Comparison of ENCODE assay signal across 19 cellular contexts in genomic region chr1:67755619-67756018, GRCh38.
A peak's percentile ranks its signal among the peaks of the same experiment; 100 is the strongest.
DNase-seq lines count a peak whose midpoint lies in the region; ATAC-seq and TF ChIP-seq lines count a peak whose summit lies in the region.
"Had no signal": no experiment of that assay in that cellular context is flagged by ENCODE, and none has a peak within 500 bp of the region (broad histone marks: within the 10 kb centered on the region; RNA-seq: fewer than 3 reads in every experiment).

No MANE protein-coding gene starts in this region.

- intact Hi-C loops in breast epithelium (cut with DNase I; ENCODE audit: low total_unique reads): loop anchor here (10.0 kb wide), 1 partner anchor 221 kb away; no protein-coding TSS in a partner anchor

- no peak for ATAC-seq in thoracic aorta (ENCODE audit: insufficient number of reproducible peaks, low FRiP score, low read depth)
- no peak for ATAC-seq in HG02678 (IDR thresholded peaks at IDR 0.05; ENCODE audit: unreplicated experiment)
- no peak for ATAC-seq in HG03159 (IDR thresholded peaks at IDR 0.05; ENCODE audit: unreplicated experiment)
- ATAC-seq: gastrocnemius medialis; natural killer cell treated with Interleukin-12 subunit alpha and Interleukin-12 subunit beta and Interleukin-15 and Interleukin-18, amount 100 ng/mL, for 72 hours had no signal

- TF ChIP-seq POLR2A in breast epithelium (IDR thresholded peaks at IDR 0.05): no peak

- no peak overlapping the region for H3K4me3 ChIP-seq in breast epithelium
- no peak overlapping the region for H3K4me3 ChIP-seq in thoracic aorta
- H3K4me3 ChIP-seq: BLaER1, gastrocnemius medialis, lower lobe of right lung, smooth muscle cell had no signal

- TF ChIP-seq CTCF in breast epithelium (IDR thresholded peaks at IDR 0.05) (no peak), thoracic aorta (IDR thresholded peaks at IDR 0.05) (no peak)

- H3K9me3 ChIP-seq in breast epithelium (no peaks in the 10 kb centered on the region), thoracic aorta (no peaks in the 10 kb centered on the region)
- H3K9me3 ChIP-seq: BLaER1, gastrocnemius medialis, lower lobe of right lung had no signal

- H3K27ac ChIP-seq in breast epithelium: peak overlapping the region; percentile 8 to 13
- H3K27ac ChIP-seq in thoracic aorta: peak overlapping the region; percentile 11 to 32
- H3K27ac ChIP-seq: BLaER1, gastrocnemius medialis, lower lobe of right lung, VCaP had no signal

- H3K4me1 ChIP-seq in breast epithelium: peaks cover 0 to 16% of the 10 kb centered on the region in 2 donors
- peaks cover 41 to 98% of the 10 kb centered on the region in 2 donors for H3K4me1 ChIP-seq in thoracic aorta (ENCODE audit: control insufficient read depth in 1 of 2, low read depth in 2 of 2)

- DNase-seq in NCI-H146 (lab: John Stamatoyannopoulos, UW): peak; percentile 36
- DNase-seq in NCI-H146 treated with DMSO at 0.1 percent for 48 hours (lab: John Stamatoyannopoulos, UW; ENCODE audit: unreplicated experiment): no peak
- DNase-seq in NCI-H2196 treated with DMSO at 0.1 percent for 48 hours (lab: John Stamatoyannopoulos, UW; ENCODE audit: unreplicated experiment): peak; percentile 32
- DNase-seq in breast epithelium (ENCODE audit: low spot score in 2 of 2): no peak
- DNase-seq in thoracic aorta (ENCODE audit: low spot score): no peak
- DNase-seq in H4 (ENCODE audit: low spot score): no peak
- DNase-seq: 8988T, anterior cingulate cortex, DMS 273 treated with DMSO at 0.1 percent for 48 hours, gastrocnemius medialis, lower lobe of right lung, NCI-H526, T-helper 1 cell had no signal

- no peaks in the 10 kb centered on the region for H3K36me3 ChIP-seq in breast epithelium
- H3K36me3 ChIP-seq in thoracic aorta: no peaks in the 10 kb centered on the region
- H3K36me3 ChIP-seq: BLaER1, gastrocnemius medialis, lower lobe of right lung had no signal

- H3K27me3 ChIP-seq in breast epithelium (no peaks in the 10 kb centered on the region), thoracic aorta (replicated peaks; ENCODE audit: insufficient read depth) (no peaks in the 10 kb centered on the region)
- H3K27me3 ChIP-seq: BLaER1, gastrocnemius medialis had no signal

Comparison
In these comparisons a context has a peak if more than half of its experiments do, and no peak if none do; other contexts are left out.
1. DNase-seq: peak in NCI-H146 (single experiment) and NCI-H2196 treated with DMSO at 0.1 percent for 48 hours (single experiment); none in NCI-H146 treated with DMSO at 0.1 percent for 48 hours (single experiment), breast epithelium (0 of 2), thoracic aorta (single experiment) and H4 (single experiment).